23 cellular contexts compared by ENCODE assay signal in the genomic region with DNA sequence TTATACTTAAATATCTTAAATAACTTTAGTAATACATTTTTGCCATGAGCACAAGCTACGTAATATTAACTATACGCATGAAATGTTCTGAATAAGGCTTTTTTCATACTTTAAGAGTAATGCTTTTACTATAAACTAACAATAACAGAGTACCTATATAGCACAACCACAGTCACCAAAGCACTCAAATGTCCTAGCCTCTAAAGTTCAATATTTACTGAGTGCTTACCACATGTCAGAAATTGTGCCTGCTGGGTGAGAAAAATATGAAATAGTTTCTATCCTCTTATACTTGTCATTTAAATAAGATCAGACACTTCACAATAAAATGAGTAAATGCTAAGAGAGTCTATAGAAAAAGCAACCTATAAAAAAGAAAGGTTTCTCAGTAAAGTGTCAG.
DNase-seq lines count a peak whose midpoint lies in the region; TF ChIP-seq lines count a peak whose summit lies in the region.
"Had no signal": no experiment of that assay in that cellular context is flagged by ENCODE, and none has a peak within 500 bp of the region (broad histone marks: within the 10 kb centered on the region; RNA-seq: fewer than 3 reads in every experiment).

No MANE protein-coding gene starts in this region.

- DNase-seq in NCI-H2029 treated with DMSO at 0.1 percent for 48 hours (lab: John Stamatoyannopoulos, UW) (peak; percentile 0), NCI-H2029 (lab: John Stamatoyannopoulos, UW) (no peak), chondrocyte (ENCODE audit: low spot score) (no peak), mesothelial cell of epicardium (ENCODE audit: low spot score in 2 of 2, unreplicated experiment in 2 of 2) (no peak), tibial nerve (ENCODE audit: low spot score in 2 of 2) (no peak), DMS114 treated with DMSO at 0.1 percent for 48 hours (lab: John Stamatoyannopoulos, UW; ENCODE audit: unreplicated experiment) (no peak), NCI-H1092 (lab: John Stamatoyannopoulos, UW) (no peak)
- no peak for DNase-seq in CD8-positive, alpha-beta memory T cell
- DNase-seq: EL, GF-D8, GM23248, H9, HFFc6, KBM-7, MM.1S, NCI-H1048, NCI-H1436 treated with DMSO at 0.1 percent for 48 hours, NCI-H1930, NCI-H226, NCI-H524, Peyer's patch had no signal

- TF ChIP-seq EP300 in tibial nerve (IDR thresholded peaks at IDR 0.05) = no peak

- H3K27me3 Mint-ChIP-seq in chondrocyte (ENCODE audit: low read depth) (no peaks in the 10 kb centered on the region), mesothelial cell of epicardium (ENCODE audit: low read depth) (no peaks in the 10 kb centered on the region)
- no peaks in the 10 kb centered on the region for H3K27me3 Mint-ChIP-seq in CD8-positive, alpha-beta memory T cell

- CTCF ChIA-PET in CD8-positive, alpha-beta memory T cell (lab: Charles Lee) = interaction anchor here (1.0 to 1.5 kb wide), 2 partner anchors 9 to 37 kb away, joined by 3 to 5 read pairs; no protein-coding TSS in a partner anchor

- peaks cover 26% of the 10 kb centered on the region for H3K36me3 Mint-ChIP-seq in chondrocyte (ENCODE audit: low read depth)
- peaks cover 38% of the 10 kb centered on the region for H3K36me3 Mint-ChIP-seq in mesothelial cell of epicardium
- H3K36me3 Mint-ChIP-seq in CD8-positive, alpha-beta memory T cell = peaks cover 4 to 76% (median 23%) of the 10 kb centered on the region in 3 donors

- H3K4me3 Mint-ChIP-seq in chondrocyte (ENCODE audit: unreplicated experiment) (no peak overlapping the region), mesothelial cell of epicardium (no peak overlapping the region)
- no peak overlapping the region for H3K4me3 Mint-ChIP-seq in CD8-positive, alpha-beta memory T cell
- H3K4me3 Mint-ChIP-seq: H9, HFFc6 had no signal

- H3K27me3 ChIP-seq in tibial nerve = no peaks in the 10 kb centered on the region
- H3K27me3 ChIP-seq in CD8-positive, alpha-beta memory T cell (ENCODE audit: insufficient read depth, low read length, poor library complexity, severe bottlenecking) = no peaks in the 10 kb centered on the region
- H3K27me3 ChIP-seq: Peyer's patch had no signal

- H3K9me3 ChIP-seq in tibial nerve = no peaks in the 10 kb centered on the region
- no peaks in the 10 kb centered on the region for H3K9me3 ChIP-seq in CD8-positive, alpha-beta memory T cell (ENCODE audit: low read length)
- H3K9me3 ChIP-seq: Peyer's patch had no signal

- H3K4me1 ChIP-seq in tibial nerve = peaks cover 0 to 9% (median 0%) of the 10 kb centered on the region in 4 donors
- no peaks in the 10 kb centered on the region for H3K4me1 ChIP-seq in CD8-positive, alpha-beta memory T cell (ENCODE audit: insufficient read depth, low read length)
- H3K4me1 ChIP-seq: Peyer's patch had no signal

- no peak for TF ChIP-seq CTCF in chondrocyte (IDR thresholded peaks at IDR 0.05)
- no peak for TF ChIP-seq CTCF in mesothelial cell of epicardium (IDR thresholded peaks at IDR 0.05; ENCODE audit: unreplicated experiment)
- no peak for TF ChIP-seq CTCF in tibial nerve (IDR thresholded peaks at IDR 0.05)

- peaks cover 25% of the 10 kb centered on the region for H3K4me1 Mint-ChIP-seq in chondrocyte (ENCODE audit: low read depth)
- H3K4me1 Mint-ChIP-seq in mesothelial cell of epicardium = peaks cover 7% of the 10 kb centered on the region
- H3K4me1 Mint-ChIP-seq in CD8-positive, alpha-beta memory T cell = no peaks in the 10 kb centered on the region
- H3K4me1 Mint-ChIP-seq: H9 had no signal

- H3K9me3 Mint-ChIP-seq in chondrocyte (ENCODE audit: low read depth) (no peaks in the 10 kb centered on the region), mesothelial cell of epicardium (no peaks in the 10 kb centered on the region)
- no peaks in the 10 kb centered on the region for H3K9me3 Mint-ChIP-seq in CD8-positive, alpha-beta memory T cell
- H3K9me3 Mint-ChIP-seq: H9, HFFc6 had no signal

- peaks cover 6 to 73% (median 9%) of the 10 kb centered on the region in 3 donors for H3K36me3 ChIP-seq in tibial nerve
- peaks cover 20% of the 10 kb centered on the region for H3K36me3 ChIP-seq in CD8-positive, alpha-beta memory T cell (ENCODE audit: insufficient read depth, low read length)

- H3K4me3 ChIP-seq in tibial nerve = no peak overlapping the region
- no peak overlapping the region for H3K4me3 ChIP-seq in CD8-positive, alpha-beta memory T cell (ENCODE audit: low read length)
- H3K4me3 ChIP-seq: GM23248, Peyer's patch had no signal

- peak overlapping the region; percentile 9 for H3K27ac Mint-ChIP-seq in chondrocyte (ENCODE audit: unreplicated experiment)
- peak overlapping the region; percentile 37 for H3K27ac Mint-ChIP-seq in mesothelial cell of epicardium
- H3K27ac Mint-ChIP-seq in CD8-positive, alpha-beta memory T cell = peak overlapping the region in 1 of 8 donors; percentile 52

- POLR2A ChIA-PET in CD8-positive, alpha-beta memory T cell (lab: Charles Lee) = no interaction called here

- H3K27ac ChIP-seq in tibial nerve = no peak overlapping the region
- no peak overlapping the region for H3K27ac ChIP-seq in CD8-positive, alpha-beta memory T cell (ENCODE audit: low read depth, low read length)
- H3K27ac ChIP-seq: 22Rv1, C4-2B, GM23248, Peyer's patch had no signal

- WGBS in tibial nerve, 2 donors = 93 to 95% methylated on average over 2 of the region's 2 CpGs

- TF ChIP-seq POLR2A in tibial nerve (IDR thresholded peaks at IDR 0.05) = no peak
